ENCODE assay signal across 8 cellular contexts in the genomic region with DNA sequence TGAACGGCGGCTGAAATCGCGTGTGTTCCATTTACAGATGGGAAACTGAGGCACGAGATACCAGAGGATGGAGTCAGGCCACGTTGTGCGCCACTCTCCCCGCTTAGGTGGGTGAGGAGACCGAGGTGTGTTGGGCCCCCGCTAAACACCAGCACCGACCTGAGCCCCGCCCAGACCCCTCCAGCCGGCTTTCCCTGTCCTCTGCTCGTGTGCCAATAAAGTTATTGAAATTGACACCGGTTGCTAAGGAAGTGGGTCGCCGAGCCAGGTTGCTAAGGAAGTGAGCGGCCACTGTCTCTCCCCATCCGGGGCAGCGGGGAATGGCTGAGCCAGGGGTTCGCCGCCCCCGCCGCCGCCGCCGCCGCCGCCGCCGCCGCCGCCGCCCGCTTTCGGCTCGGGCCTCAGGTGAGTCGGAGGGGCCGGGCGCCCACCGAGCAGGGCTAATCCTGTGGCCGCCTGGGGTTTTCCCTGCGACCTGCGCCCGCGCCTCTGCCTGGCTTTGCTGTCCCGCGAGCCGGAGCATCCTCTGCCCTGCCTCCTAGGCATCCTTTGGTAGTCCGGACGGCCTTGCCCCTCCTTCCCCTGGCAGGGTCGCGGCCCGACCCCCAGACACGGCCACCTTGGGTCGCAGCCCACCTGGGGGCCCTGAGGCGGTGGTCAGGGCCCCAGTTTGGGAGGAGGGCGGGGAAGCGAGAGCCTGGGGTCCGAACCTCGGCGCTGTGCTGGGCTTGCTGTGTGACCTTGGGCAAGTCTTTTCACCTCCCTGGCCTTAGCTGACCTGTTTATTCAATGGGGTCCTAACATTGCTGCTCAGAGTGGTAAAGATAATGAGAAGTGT. TPM values are rescaled to one million over a fixed set of nuclear protein-coding genes. Genes with fewer than 3 reads are reported as not detected.
A peak's percentile ranks its signal among the peaks of the same experiment; 100 is the strongest.
DNase-seq lines count a peak whose midpoint lies in the region; ATAC-seq and TF ChIP-seq lines count a peak whose summit lies in the region.

A gene (plus strand): TSS at position 291 of the 838 bp plus-strand sequence. CDS start 32,127 bp downstream, outside the sequence.

- intact Hi-C loops in CD4-positive, alpha-beta T cell (cut with DNase I, micrococcal nuclease), result loop anchor here in 1 of 2 experiments (2.0 to 5.0 kb wide), 3 partner anchors 71 to 170 kb away; a partner anchor contains a TSS

- peak within 1 kb of the TSS; percentile 92 for H3K4me3 Mint-ChIP-seq in CD4-positive, alpha-beta T cell
- peak within 1 kb of the TSS; percentile 83 to 85 for H3K4me3 Mint-ChIP-seq in effector memory CD8-positive, alpha-beta T cell

- H3K27me3 Mint-ChIP-seq in CD4-positive, alpha-beta T cell, result no peaks in the 10 kb centered on the region
- H3K27me3 Mint-ChIP-seq in effector memory CD8-positive, alpha-beta T cell, result peaks cover 0 to 4% of the 10 kb centered on the region in 2 donors

- H3K9me3 Mint-ChIP-seq in CD4-positive, alpha-beta T cell, result no peaks in the 10 kb centered on the region
- no peaks in the 10 kb centered on the region for H3K9me3 Mint-ChIP-seq in effector memory CD8-positive, alpha-beta T cell

- CTCF ChIA-PET in CD4-positive, alpha-beta T cell (lab: Charles Lee), result no interaction called here

- H3K4me1 Mint-ChIP-seq in CD4-positive, alpha-beta T cell (ENCODE audit: low read depth), result peaks cover 46% of the 10 kb centered on the region
- peaks cover 25 to 30% of the 10 kb centered on the region in 2 donors for H3K4me1 Mint-ChIP-seq in effector memory CD8-positive, alpha-beta T cell (ENCODE audit: low read depth in 2 of 2)

- no peaks in the 10 kb centered on the region for H3K27me3 ChIP-seq in CD4-positive, alpha-beta T cell (ENCODE audit: control insufficient read depth, insufficient read depth, low read length)

- no peaks in the 10 kb centered on the region for H3K9me3 ChIP-seq in CD4-positive, alpha-beta T cell (ENCODE audit: control insufficient read depth, low read length)

- POLR2A ChIA-PET in CD4-positive, alpha-beta T cell (lab: Charles Lee), result interaction anchor here (0.9 to 1.0 kb wide), 2 partner anchors 8 to 38 kb away, joined by 3 read pairs; no protein-coding TSS in a partner anchor

- peak; percentile 67 to 84 (median 78) for DNase-seq in CD4-positive, alpha-beta T cell
- DNase-seq in HT1080 (ENCODE audit: low read depth) (peak; percentile 79), NOMO-1 treated with DMSO at 0.1 percent for 48 hours (lab: John Stamatoyannopoulos, UW; ENCODE audit: unreplicated experiment) (peak; percentile 83), medulla oblongata (ENCODE audit: extremely low spot score) (peak; percentile 88)
- peak; percentile 74 to 84 for DNase-seq in activated CD8-positive, alpha-beta memory T cell treated with anti-CD3 and anti-CD28 coated beads for 4 hours (ENCODE audit: low read depth in 2 of 2)
- DNase-seq in effector memory CD8-positive, alpha-beta T cell, result peak; percentile 80 to 84 (median 80)
- peak; percentile 66 to 77 (median 72) for DNase-seq in stimulated activated CD4-positive, alpha-beta T cell treated with anti-CD3 and anti-CD28 coated beads, TNF-alpha, amount 100 ng/mL, for 4 hours (ENCODE audit: low read depth in 3 of 3)

- peaks cover 9% of the 10 kb centered on the region for H3K36me3 Mint-ChIP-seq in CD4-positive, alpha-beta T cell (ENCODE audit: low read depth)
- H3K36me3 Mint-ChIP-seq in effector memory CD8-positive, alpha-beta T cell (ENCODE audit: insufficient read depth), result peaks cover 28% of the 10 kb centered on the region

- no peak for TF ChIP-seq CTCF in CD4-positive, alpha-beta T cell (IDR thresholded peaks at IDR 0.05)

- peak within 1 kb of the TSS; percentile 76 for H3K27ac ChIP-seq in CD4-positive, alpha-beta T cell (ENCODE audit: low read depth, low read length)

- peak; percentile 88 for ATAC-seq in CD4-positive, alpha-beta T cell (ENCODE audit: poor library complexity)
- peak; percentile 63 for ATAC-seq in GM19467 (IDR thresholded peaks at IDR 0.05; ENCODE audit: unreplicated experiment)
- peak; percentile 96 for ATAC-seq in effector memory CD8-positive, alpha-beta T cell (replicated peaks)

- peak within 1 kb of the TSS; percentile 85 for H3K27ac Mint-ChIP-seq in CD4-positive, alpha-beta T cell
- peak within 1 kb of the TSS; percentile 89 to 91 for H3K27ac Mint-ChIP-seq in effector memory CD8-positive, alpha-beta T cell

RNA-seq across cellular contexts. Expression of the gene that starts here (rescaled TPM):
- 1 to 10 TPM; 7.3 TPM for total RNA-seq in CD4-positive, alpha-beta T cell
- total RNA-seq in HT1080 (2014; rRNA removed; shearing (Covaris generic)), result 15.1 and 17.1 TPM in 2 replicates
- polyA plus RNA-seq in HT1080 (2015; cell fraction: cytosol; rRNA removed), result 20.1 and 27.1 TPM in 2 replicates
- polyA plus RNA-seq in HT1080 (2015; cell fraction: nucleus; rRNA removed), result 12.1 and 12.4 TPM in 2 replicates

Comparison
In these comparisons a context has a peak if more than half of its experiments do, and no peak if none do; other contexts are left out.
1. Peak in every context shown above with its lines: DNase-seq, ATAC-seq and H3K27ac ChIP-seq.